19 cellular contexts compared by ENCODE assay signal in genomic region chr4:181637186-181638105, GRCh38.
DNase-seq lines count a peak whose midpoint lies in the region; ATAC-seq and TF ChIP-seq lines count a peak whose summit lies in the region.
"Had no signal": no experiment of that assay in that cellular context is flagged by ENCODE, and none has a peak within 500 bp of the region (broad histone marks: within the 10 kb centered on the region; RNA-seq: fewer than 3 reads in every experiment).

No MANE protein-coding gene starts in this region.

- no peaks in the 10 kb centered on the region; the same call in 1 of the 2 replicates for H3K4me1 ChIP-seq in GM23338 (ENCODE audit: insufficient read depth)
- H3K4me1 ChIP-seq in mesenchymal stem cell (ENCODE audit: control insufficient read depth, insufficient read depth, low read depth, low read length), result no peaks in the 10 kb centered on the region
- H3K4me1 ChIP-seq: A549, BE2C had no signal

- no peak overlapping the region for H3K18ac ChIP-seq in mesenchymal stem cell (ENCODE audit: low read depth in 1 of 2, low read length in 2 of 2)

- H3K9me2 ChIP-seq in GM23338 (ENCODE audit: insufficient read depth), result no peaks in the 10 kb centered on the region

- ATAC-seq in GM23338 (no peak), HG03135 (IDR thresholded peaks at IDR 0.05; ENCODE audit: unreplicated experiment) (no peak)
- ATAC-seq: A549 had no signal

- no peaks in the 10 kb centered on the region; the same call in 2 of the 3 replicates for H3K9me3 Mint-ChIP-seq in GM23338
- peaks cover 17% of the 10 kb centered on the region for H3K9me3 Mint-ChIP-seq in activated T-helper 2 cell treated with anti-CD3 and anti-CD28 coated beads, Interferon-gamma antibody, Interleukin-2, Interleukin-4, amounts not matched to agents 10 μg/mL and 5 μg/mL and 100 μg/mL, durations not matched to agents 14 hours and 24 hours and 36 hours

- peak; percentile 73 for DNase-seq in AG10803 (ENCODE audit: low read depth)
- DNase-seq in GM23338 (ENCODE audit: low spot score), result no peak
- peak; percentile 70 for DNase-seq in brain microvascular endothelial cell
- no peak for DNase-seq in mesenchymal stem cell
- no peak for DNase-seq in HuH-7 (ENCODE audit: low spot score)
- DNase-seq in activated T-helper 2 cell treated with anti-CD3 and anti-CD28 coated beads, Interferon-gamma antibody, Interleukin-2, Interleukin-4, amounts not matched to agents 10 μg/mL and 5 μg/mL and 100 μg/mL, durations not matched to agents 14 hours and 24 hours and 36 hours (ENCODE audit: low spot score), result no peak
- DNase-seq: BE2C; CD4-positive, alpha-beta memory T cell; DMS79; GF-D8; H9; KBM-7; NCI-H1092 treated with DMSO at 0.1 percent for 48 hours; NCI-H187; NCI-H446; PC-9 had no signal

- TF ChIP-seq CTCF in AG10803 (conservative IDR thresholded peaks at IDR 0.05; ENCODE audit: low read length) (no peak), GM23338 (conservative IDR thresholded peaks at IDR 0.05; ENCODE audit: low read depth in 2 of 2) (no peak), brain microvascular endothelial cell (IDR thresholded peaks at IDR 0.05; ENCODE audit: low read depth, low read length, missing control alignments) (no peak)

- in situ Hi-C loops in brain microvascular endothelial cell (cut with HindIII; ENCODE audit: low pct_ligation_motif_present, low sequenced_read_pairs), result no loop called here

- no peak overlapping the region for H3K27ac ChIP-seq in GM23338 (ENCODE audit: low read depth)
- H3K27ac ChIP-seq in brain microvascular endothelial cell, result peak overlapping the region; percentile 34
- no peak overlapping the region for H3K27ac ChIP-seq in mesenchymal stem cell (ENCODE audit: low read length, poor library complexity, severe bottlenecking)
- H3K27ac ChIP-seq: A549, PC-9, SK-N-MC had no signal

- H3K27ac Mint-ChIP-seq in GM23338, result no peak overlapping the region
- H3K27ac Mint-ChIP-seq in activated T-helper 2 cell treated with anti-CD3 and anti-CD28 coated beads, Interferon-gamma antibody, Interleukin-2, Interleukin-4, amounts not matched to agents 10 μg/mL and 5 μg/mL and 100 μg/mL, durations not matched to agents 14 hours and 24 hours and 36 hours, result no peak overlapping the region
- H3K27ac Mint-ChIP-seq: CD4-positive, alpha-beta memory T cell; H9 had no signal

- no peak overlapping the region for H2BK12ac ChIP-seq in mesenchymal stem cell (ENCODE audit: low read length in 2 of 2)

- no peak overlapping the region for H3K4me3 ChIP-seq in AG10803 (ENCODE audit: low read length)
- no peak overlapping the region for H3K4me3 ChIP-seq in GM23338
- no peak overlapping the region for H3K4me3 ChIP-seq in brain microvascular endothelial cell (ENCODE audit: low read depth, low read length)
- peak overlapping the region in 1 of 2 experiments; percentile 23 for H3K4me3 ChIP-seq in mesenchymal stem cell (ENCODE audit: insufficient read depth in 1 of 2, low read depth in 1 of 2, low read length in 2 of 2)
- H3K4me3 ChIP-seq: A549, PC-9, SK-N-MC had no signal

- H3K79me2 ChIP-seq in GM23338 (replicated peaks; ENCODE audit: insufficient read depth), result no peaks in the 10 kb centered on the region

- H2BK120ac ChIP-seq in mesenchymal stem cell (ENCODE audit: low read depth, low read length), result no peak overlapping the region

- no peak overlapping the region for H3K14ac ChIP-seq in mesenchymal stem cell (ENCODE audit: low read length in 2 of 2)

- H2AFZ ChIP-seq in GM23338 (0 out of 2 replicates have a peak overlapping the region, but pooled peaks have one; percentile 52), mesenchymal stem cell (ENCODE audit: low read depth, low read length) (no peak overlapping the region)
- H2AFZ ChIP-seq: PC-9 had no signal

- H4K8ac ChIP-seq in mesenchymal stem cell (ENCODE audit: low read length), result no peak overlapping the region

- peaks cover 7% of the 10 kb centered on the region; the same call in 2 of the 3 replicates for H3K4me1 Mint-ChIP-seq in GM23338
- no peaks in the 10 kb centered on the region for H3K4me1 Mint-ChIP-seq in activated T-helper 2 cell treated with anti-CD3 and anti-CD28 coated beads, Interferon-gamma antibody, Interleukin-2, Interleukin-4, amounts not matched to agents 10 μg/mL and 5 μg/mL and 100 μg/mL, durations not matched to agents 14 hours and 24 hours and 36 hours (ENCODE audit: low read depth)
- H3K4me1 Mint-ChIP-seq: CD4-positive, alpha-beta memory T cell had no signal

- H3K79me1 ChIP-seq in mesenchymal stem cell (replicated peaks; ENCODE audit: low read length, poor library complexity, severe bottlenecking), result no peaks in the 10 kb centered on the region

- peaks cover 3% of the 10 kb centered on the region; the same call in 1 of the 3 replicates for H3K36me3 Mint-ChIP-seq in GM23338 (ENCODE audit: low read depth)
- H3K36me3 Mint-ChIP-seq in activated T-helper 2 cell treated with anti-CD3 and anti-CD28 coated beads, Interferon-gamma antibody, Interleukin-2, Interleukin-4, amounts not matched to agents 10 μg/mL and 5 μg/mL and 100 μg/mL, durations not matched to agents 14 hours and 24 hours and 36 hours (ENCODE audit: low read depth), result no peaks in the 10 kb centered on the region
- H3K36me3 Mint-ChIP-seq: CD4-positive, alpha-beta memory T cell had no signal

- H3K27me3 ChIP-seq in GM23338 (ENCODE audit: insufficient read depth), result no peaks in the 10 kb centered on the region
- no peaks in the 10 kb centered on the region for H3K27me3 ChIP-seq in brain microvascular endothelial cell (replicated peaks)
- H3K27me3 ChIP-seq in mesenchymal stem cell (ENCODE audit: control insufficient read depth in 1 of 2, insufficient read depth in 1 of 2, low read length in 2 of 2), result no peaks in the 10 kb centered on the region
- H3K27me3 ChIP-seq: BE2C had no signal

- no peaks in the 10 kb centered on the region for H3F3A ChIP-seq in GM23338 (replicated peaks; ENCODE audit: low read depth)

- 74% methylated on average over 7 of the region's 12 CpGs for WGBS in mesenchymal stem cell

- intact Hi-C loops in activated T-helper 2 cell treated with anti-CD3 and anti-CD28 coated beads, Interferon-gamma antibody, Interleukin-2, Interleukin-4, amounts not matched to agents 10 μg/mL and 5 μg/mL and 100 μg/mL, durations not matched to agents 14 hours and 24 hours and 36 hours (cut with micrococcal nuclease), result no loop called here

- no peak overlapping the region for H3K4ac ChIP-seq in mesenchymal stem cell (ENCODE audit: low read depth in 1 of 2, low read length in 2 of 2)

- no peaks in the 10 kb centered on the region for H4K20me1 ChIP-seq in GM23338 (replicated peaks; ENCODE audit: insufficient read depth)

- H3K27me3 Mint-ChIP-seq in GM23338 (ENCODE audit: insufficient read depth, low read depth, poor library complexity), result no peaks in the 10 kb centered on the region
- no peaks in the 10 kb centered on the region for H3K27me3 Mint-ChIP-seq in activated T-helper 2 cell treated with anti-CD3 and anti-CD28 coated beads, Interferon-gamma antibody, Interleukin-2, Interleukin-4, amounts not matched to agents 10 μg/mL and 5 μg/mL and 100 μg/mL, durations not matched to agents 14 hours and 24 hours and 36 hours (ENCODE audit: low read depth)
- H3K27me3 Mint-ChIP-seq: CD4-positive, alpha-beta memory T cell had no signal

- no peaks in the 10 kb centered on the region for H3K9me3 ChIP-seq in mesenchymal stem cell (ENCODE audit: control insufficient read depth, low read length)
- H3K9me3 ChIP-seq: A549, BE2C had no signal

- no peak overlapping the region for H3K4me2 ChIP-seq in GM23338
- no peak overlapping the region for H3K4me2 ChIP-seq in mesenchymal stem cell (ENCODE audit: low read length, poor library complexity, severe bottlenecking)
- H3K4me2 ChIP-seq: A549, PC-9 had no signal

- no peak overlapping the region for H4K91ac ChIP-seq in mesenchymal stem cell (ENCODE audit: low read length)

- no peak overlapping the region for H2BK5ac ChIP-seq in mesenchymal stem cell (ENCODE audit: low read depth, low read length, poor library complexity, severe bottlenecking)

- no peak overlapping the region for H3K4me3 Mint-ChIP-seq in GM23338
- H3K4me3 Mint-ChIP-seq in activated T-helper 2 cell treated with anti-CD3 and anti-CD28 coated beads, Interferon-gamma antibody, Interleukin-2, Interleukin-4, amounts not matched to agents 10 μg/mL and 5 μg/mL and 100 μg/mL, durations not matched to agents 14 hours and 24 hours and 36 hours (ENCODE audit: low read depth), result no peak overlapping the region
- H3K4me3 Mint-ChIP-seq: CD4-positive, alpha-beta memory T cell; H9 had no signal

- H2BK15ac ChIP-seq in mesenchymal stem cell (ENCODE audit: low read depth, poor library complexity, severe bottlenecking), result no peak overlapping the region

- no peak overlapping the region for H3K23ac ChIP-seq in mesenchymal stem cell (ENCODE audit: low read length in 2 of 2)

- H3K36me3 ChIP-seq in GM23338 (ENCODE audit: insufficient read depth) (no peaks in the 10 kb centered on the region), brain microvascular endothelial cell (replicated peaks) (no peaks in the 10 kb centered on the region), mesenchymal stem cell (ENCODE audit: control insufficient read depth in 1 of 2, insufficient read depth in 2 of 2, low read depth in 1 of 2, low read length in 2 of 2) (no peaks in the 10 kb centered on the region)
- H3K36me3 ChIP-seq: BE2C had no signal

- no peak overlapping the region for H2AK5ac ChIP-seq in mesenchymal stem cell (ENCODE audit: low read length, severe bottlenecking)

- H3K9ac ChIP-seq in mesenchymal stem cell (ENCODE audit: low read length), result peak overlapping the region; percentile 47

TF ChIP-seq in GM23338, 12 proteins besides CTCF, POLR2A, EP300 and RAD21:
- TF ChIP-seq EZH2 (IDR thresholded peaks at IDR 0.05; ENCODE audit: low read depth, unreplicated experiment) (no peak), ZNF114 (CRISPR knock-in tag; IDR thresholded peaks at IDR 0.05) (no peak), ZNF331 (CRISPR knock-in tag; IDR thresholded peaks at IDR 0.05; ENCODE audit: low read depth) (no peak), JUNB (IDR thresholded peaks at IDR 0.05; ENCODE audit: unreplicated experiment) (no peak)

Comparison
In these comparisons a context has a peak if more than half of its experiments do, and no peak if none do; other contexts are left out.
1. DNase-seq: peak in AG10803 (single experiment) and brain microvascular endothelial cell (single experiment); none in GM23338 (single experiment), mesenchymal stem cell (single experiment), HuH-7 (single experiment) and activated T-helper 2 cell treated with anti-CD3 and anti-CD28 coated beads, Interferon-gamma antibody, Interleukin-2, Interleukin-4, amounts not matched to agents 10 μg/mL and 5 μg/mL and 100 μg/mL, durations not matched to agents 14 hours and 24 hours and 36 hours (single experiment).